Comparison of ENCODE assay signal across 2 cellular contexts in genomic region chr10:13067431-13067830, GRCh38.
TF ChIP-seq lines count a peak whose summit lies in the region.

No MANE protein-coding gene starts in this region.

TF ChIP-seq in GM23338, 12 proteins besides CTCF, POLR2A, EP300 and RAD21 (continued from another document):
- TF ChIP-seq ZNF462 (CRISPR knock-in tag; IDR thresholded peaks at IDR 0.05) (no peak), POLR2AphosphoS5 (IDR thresholded peaks at IDR 0.05; ENCODE audit: low read depth) (no peak), ZNF114 (CRISPR knock-in tag; IDR thresholded peaks at IDR 0.05) (no peak), NANOG (IDR thresholded peaks at IDR 0.05; ENCODE audit: borderline replicate concordance) (no peak), JUNB (IDR thresholded peaks at IDR 0.05; ENCODE audit: unreplicated experiment) (no peak), REST (IDR thresholded peaks at IDR 0.05; ENCODE audit: unreplicated experiment) (no peak), EZH2 (IDR thresholded peaks at IDR 0.05; ENCODE audit: low read depth, unreplicated experiment) (no peak), CREB1 (CRISPR knock-in tag; IDR thresholded peaks at IDR 0.05; ENCODE audit: low read depth) (no peak), ZNF331 (CRISPR knock-in tag; IDR thresholded peaks at IDR 0.05; ENCODE audit: low read depth) (no peak)
- TF ChIP-seq, protein P1, sequence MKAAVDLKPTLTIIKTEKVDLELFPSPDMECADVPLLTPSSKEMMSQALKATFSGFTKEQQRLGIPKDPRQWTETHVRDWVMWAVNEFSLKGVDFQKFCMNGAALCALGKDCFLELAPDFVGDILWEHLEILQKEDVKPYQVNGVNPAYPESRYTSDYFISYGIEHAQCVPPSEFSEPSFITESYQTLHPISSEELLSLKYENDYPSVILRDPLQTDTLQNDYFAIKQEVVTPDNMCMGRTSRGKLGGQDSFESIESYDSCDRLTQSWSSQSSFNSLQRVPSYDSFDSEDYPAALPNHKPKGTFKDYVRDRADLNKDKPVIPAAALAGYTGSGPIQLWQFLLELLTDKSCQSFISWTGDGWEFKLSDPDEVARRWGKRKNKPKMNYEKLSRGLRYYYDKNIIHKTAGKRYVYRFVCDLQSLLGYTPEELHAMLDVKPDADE (IDR thresholded peaks at IDR 0.05) = no peak

TF ChIP-seq in K562, 482 proteins besides CTCF, POLR2A, EP300 and RAD21 (continued from another document):
- TF ChIP-seq IRF9 (tag; IDR thresholded peaks at IDR 0.05) = 0 out of 2 replicates have a peak, but pooled peaks have one; percentile 9
- TF ChIP-seq HINFP (tag; conservative IDR thresholded peaks at IDR 0.05; ENCODE audit: low read depth) = peak; percentile 33; the same call in 1 of the 2 replicates
- peak in 1 of 3 experiments; percentile 68 for TF ChIP-seq YY1 (IDR thresholded peaks at IDR 0.05; ENCODE audit: borderline replicate concordance in 1 of 3, control insufficient read depth in 1 of 3, extremely low read depth in 1 of 3, insufficient read depth in 3 of 3, insufficient read length in 1 of 3, insufficient replicate concordance in 2 of 3, low read depth in 1 of 3, low read length in 2 of 3)
- TF ChIP-seq EP400 (IDR thresholded peaks at IDR 0.05) = peak; percentile 22; the same call in 1 of the 2 replicates
- TF ChIP-seq SNIP1 (IDR thresholded peaks at IDR 0.05; ENCODE audit: low read depth) = no peak
